Comparison of ENCODE assay signal across 8 cellular contexts in the genomic region with DNA sequence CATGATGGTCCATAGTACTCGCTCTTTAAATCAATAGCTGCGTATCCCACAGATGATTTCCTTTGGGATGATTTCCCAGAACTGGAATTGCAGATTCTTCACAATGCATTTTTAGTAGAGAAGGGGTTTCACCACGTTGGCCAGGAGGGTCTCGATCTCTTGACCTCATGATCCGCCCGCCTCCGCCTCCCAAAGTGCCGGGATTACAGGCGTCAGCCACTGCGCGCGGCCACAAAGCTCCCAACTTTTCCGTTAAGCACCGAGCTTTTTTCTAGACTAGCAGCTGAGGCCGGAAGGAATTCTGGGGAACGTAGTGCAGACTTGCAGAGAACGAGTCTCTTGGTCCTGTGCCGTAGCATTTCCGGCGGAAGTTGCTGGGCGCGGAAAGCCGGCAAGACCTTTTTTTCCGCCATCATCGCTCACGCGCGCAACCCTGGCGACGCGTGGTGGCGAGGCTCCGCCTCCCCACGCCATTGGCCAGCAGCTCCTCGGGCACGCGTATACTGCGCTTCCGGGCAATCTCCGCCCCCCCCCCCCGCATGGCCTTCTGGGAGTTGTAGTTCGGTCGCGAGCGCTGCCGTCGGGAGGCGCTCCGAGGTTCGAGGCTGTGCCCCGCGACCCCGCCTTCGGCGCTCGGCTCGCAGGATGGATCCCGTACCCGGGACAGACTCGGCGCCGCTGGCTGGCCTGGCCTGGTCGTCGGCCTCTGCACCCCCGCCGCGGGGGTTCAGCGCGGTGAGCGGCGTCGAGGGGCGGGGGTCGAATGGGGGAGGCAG. TPM values are rescaled to one million over a fixed set of nuclear protein-coding genes. Genes with fewer than 3 reads are reported as not detected.
DNase-seq lines count a peak whose midpoint lies in the region; ATAC-seq and TF ChIP-seq lines count a peak whose summit lies in the region.

A gene (plus strand): TSS at position 557 of the 776 bp plus-strand sequence. CDS start 89 bp downstream, at position 646.

- no peaks in the 10 kb centered on the region for H3K9me3 ChIP-seq in CD4-positive, CD25-positive, alpha-beta regulatory T cell (ENCODE audit: control insufficient read depth in 2 of 2, low read length in 2 of 2)
- no peaks in the 10 kb centered on the region for H3K9me3 ChIP-seq in lower lobe of right lung

- peak; percentile 96 to 97 for ATAC-seq in CD4-positive, CD25-positive, alpha-beta regulatory T cell (ENCODE audit: low read depth in 2 of 2)
- ATAC-seq in GM19467 (IDR thresholded peaks at IDR 0.05; ENCODE audit: unreplicated experiment) (peak; percentile 82), lower lobe of right lung (peak; percentile 98 to 99)

- H3K4me1 ChIP-seq in CD4-positive, CD25-positive, alpha-beta regulatory T cell (ENCODE audit: control insufficient read depth, insufficient read depth, low read length, poor library complexity, severe bottlenecking) = peaks cover 16% of the 10 kb centered on the region
- H3K4me1 ChIP-seq in lower lobe of right lung = peaks cover 14% of the 10 kb centered on the region

- peak; percentile 93 to 99 (median 97) for DNase-seq in CD4-positive, CD25-positive, alpha-beta regulatory T cell
- DNase-seq in HS-5 (ENCODE audit: low read depth) (peak; percentile 94), lower lobe of right lung (peak; percentile 99)
- peak; percentile 94 for DNase-seq in NK-92 treated with Interleukin-12 subunit alpha and Interleukin-12 subunit beta, amount 100 ng/mL, for 24 hours (lab: John Stamatoyannopoulos, UW)
- peak; percentile 95 for DNase-seq in activated CD8-positive, alpha-beta memory T cell treated with anti-CD3 and anti-CD28 coated beads for 24 hours
- peak; percentile 94 for DNase-seq in effector CD4-positive, alpha-beta T cell
- peak; percentile 91 to 95 (median 91) for DNase-seq in stimulated activated CD4-positive, alpha-beta T cell treated with anti-CD3 and anti-CD28 coated beads, TNF-alpha, amount 100 ng/mL, for 24 hours (ENCODE audit: low read depth in 3 of 3)

- H3K4me1 Mint-ChIP-seq in CD4-positive, CD25-positive, alpha-beta regulatory T cell = peaks cover 0 to 21% (median 8%) of the 10 kb centered on the region in 4 donors

- no peak for TF ChIP-seq CTCF in lower lobe of right lung (IDR thresholded peaks at IDR 0.05)

- peaks cover 6% of the 10 kb centered on the region for H3K36me3 ChIP-seq in CD4-positive, CD25-positive, alpha-beta regulatory T cell (ENCODE audit: control insufficient read depth, insufficient read depth, low read length)
- peaks cover 14% of the 10 kb centered on the region for H3K36me3 ChIP-seq in lower lobe of right lung

- peak within 1 kb of the TSS; percentile 69 to 96 (median 92) for H3K27ac Mint-ChIP-seq in CD4-positive, CD25-positive, alpha-beta regulatory T cell

- no peaks in the 10 kb centered on the region for H3K27me3 Mint-ChIP-seq in CD4-positive, CD25-positive, alpha-beta regulatory T cell

- peak within 1 kb of the TSS; percentile 72 for H3K27ac ChIP-seq in CD4-positive, CD25-positive, alpha-beta regulatory T cell (ENCODE audit: insufficient read depth, low read length, poor library complexity, severe bottlenecking)
- peak within 1 kb of the TSS; percentile 78 for H3K27ac ChIP-seq in lower lobe of right lung

- no peaks in the 10 kb centered on the region for H3K9me3 Mint-ChIP-seq in CD4-positive, CD25-positive, alpha-beta regulatory T cell

- intact Hi-C loops in lower lobe of right lung (cut with DNase I) = no loop called here

- peaks cover 17% of the 10 kb centered on the region for H3K36me3 Mint-ChIP-seq in CD4-positive, CD25-positive, alpha-beta regulatory T cell

- H3K27me3 ChIP-seq in CD4-positive, CD25-positive, alpha-beta regulatory T cell (ENCODE audit: control insufficient read depth, insufficient read depth, low read length) = no peaks in the 10 kb centered on the region
- no peaks in the 10 kb centered on the region for H3K27me3 ChIP-seq in lower lobe of right lung (ENCODE audit: low read depth)

- H3K4me3 ChIP-seq in CD4-positive, CD25-positive, alpha-beta regulatory T cell (ENCODE audit: low read depth, low read length) = peak within 1 kb of the TSS; percentile 81
- peak within 1 kb of the TSS; percentile 79 for H3K4me3 ChIP-seq in lower lobe of right lung

- H3K4me3 Mint-ChIP-seq in CD4-positive, CD25-positive, alpha-beta regulatory T cell = peak within 1 kb of the TSS; percentile 92 to 98 (median 94)

RNA-seq across cellular contexts. Expression of the gene that starts here (rescaled TPM):
- total RNA-seq in CD4-positive, CD25-positive, alpha-beta regulatory T cell = 26.7 TPM
- polyA plus RNA-seq in CD4-positive, CD25-positive, alpha-beta regulatory T cell = 10 to 100 TPM; 30.1 to 48.6 (median 38.4) TPM
- 45.3 TPM for total RNA-seq in lower lobe of right lung

Comparison
In these comparisons a context has a peak if more than half of its experiments do, and no peak if none do; other contexts are left out.
1. Peak in every context shown above with its lines: DNase-seq, ATAC-seq, H3K4me3 ChIP-seq and H3K27ac ChIP-seq.